In genomic region chr7:127587663-127588018, GRCh38 we compare ENCODE assay signal across 1 cellular context.
TF ChIP-seq lines count a peak whose summit lies in the region.

No MANE protein-coding gene starts in this region.

TF ChIP-seq in K562, 482 proteins besides CTCF, POLR2A, EP300 and RAD21 (continued from another document and continues in another):
- no peak for TF ChIP-seq VEZF1 (CRISPR knock-in tag; IDR thresholded peaks at IDR 0.05)
- no peak for TF ChIP-seq ZNF695 (CRISPR knock-in tag; IDR thresholded peaks at IDR 0.05)
- no peak for TF ChIP-seq ETV1 (tag; conservative IDR thresholded peaks at IDR 0.05; ENCODE audit: low read depth)
- TF ChIP-seq MTA3 (IDR thresholded peaks at IDR 0.05; ENCODE audit: borderline replicate concordance): no peak
- TF ChIP-seq ZNF445 (CRISPR knock-in tag; IDR thresholded peaks at IDR 0.05; ENCODE audit: low read depth): no peak
- TF ChIP-seq ZBTB43 (CRISPR knock-in tag; IDR thresholded peaks at IDR 0.05): 0 out of 2 replicates have a peak, but pooled peaks have one; percentile 46
- TF ChIP-seq PHB2 (IDR thresholded peaks at IDR 0.05; ENCODE audit: low read depth): no peak
- TF ChIP-seq PKNOX1 (IDR thresholded peaks at IDR 0.05): no peak
- no peak for TF ChIP-seq CREB3L1 (IDR thresholded peaks at IDR 0.05; ENCODE audit: borderline replicate concordance, low read depth)
- 0 out of 2 replicates have a peak, but pooled peaks have one; percentile 28 for TF ChIP-seq ATF6 (CRISPR knock-in tag; IDR thresholded peaks at IDR 0.05)
- 0 out of 2 replicates have a peak, but pooled peaks have one; percentile 43 for TF ChIP-seq FOXP4 (CRISPR knock-in tag; IDR thresholded peaks at IDR 0.05; ENCODE audit: borderline replicate concordance)
- TF ChIP-seq FOSL1 (tag; conservative IDR thresholded peaks at IDR 0.05): no peak
- 0 out of 2 replicates have a peak, but pooled peaks have one; percentile 28 for TF ChIP-seq KLF1 (tag; IDR thresholded peaks at IDR 0.05)
- TF ChIP-seq ZNF764 (CRISPR knock-in tag; IDR thresholded peaks at IDR 0.05; ENCODE audit: low read depth): no peak
- TF ChIP-seq PYGO2 (tag; IDR thresholded peaks at IDR 0.05): no peak
- TF ChIP-seq FOXM1 (IDR thresholded peaks at IDR 0.05; ENCODE audit: low read depth): no peak
- TF ChIP-seq FOXM1 (CRISPR knock-in tag; IDR thresholded peaks at IDR 0.05; ENCODE audit: low read depth): peak; percentile 62; the same call in 1 of the 2 replicates
- TF ChIP-seq MXD1 (CRISPR knock-in tag; IDR thresholded peaks at IDR 0.05; ENCODE audit: borderline replicate concordance, poor library complexity, severe bottlenecking): no peak
- no peak for TF ChIP-seq EP400 (IDR thresholded peaks at IDR 0.05)
- TF ChIP-seq SMAD4 (CRISPR knock-in tag; conservative IDR thresholded peaks at IDR 0.05): no peak
- TF ChIP-seq FOXP1 (CRISPR knock-in tag; IDR thresholded peaks at IDR 0.05): no peak
- TF ChIP-seq HNRNPK (IDR thresholded peaks at IDR 0.05; ENCODE audit: low read depth, low read length, poor library complexity, severe bottlenecking): no peak
- no peak for TF ChIP-seq RBM17 (IDR thresholded peaks at IDR 0.05; ENCODE audit: borderline replicate concordance, low read depth, low read length)
- no peak for TF ChIP-seq TFAM (CRISPR knock-in tag; conservative IDR thresholded peaks at IDR 0.05)
- TF ChIP-seq ZNF584 (CRISPR knock-in tag; IDR thresholded peaks at IDR 0.05; ENCODE audit: low read depth): no peak
- no peak for TF ChIP-seq ZNF253 (CRISPR knock-in tag; conservative IDR thresholded peaks at IDR 0.05)
- no peak for TF ChIP-seq ZNF23 (CRISPR knock-in tag; IDR thresholded peaks at IDR 0.05)
- no peak for TF ChIP-seq U2AF2 (optimal IDR thresholded peaks at IDR 0.05; ENCODE audit: low read depth, low read length)
- no peak for TF ChIP-seq ZZZ3 (IDR thresholded peaks at IDR 0.05)
- TF ChIP-seq NR2C2 (CRISPR knock-in tag; IDR thresholded peaks at IDR 0.05): no peak
- TF ChIP-seq NR2C2 (tag; IDR thresholded peaks at IDR 0.05): no peak
- no peak for TF ChIP-seq RBM25 (IDR thresholded peaks at IDR 0.05; ENCODE audit: low read depth, low read length, severe bottlenecking)
- no peak for TF ChIP-seq ZNF174 (CRISPR knock-in tag; IDR thresholded peaks at IDR 0.05)
- TF ChIP-seq CBFB (CRISPR knock-in tag; IDR thresholded peaks at IDR 0.05): 0 out of 2 replicates have a peak, but pooled peaks have one; percentile 77
- 0 out of 2 replicates have a peak, but pooled peaks have one; percentile 26 for TF ChIP-seq ZNF12 (CRISPR knock-in tag; IDR thresholded peaks at IDR 0.05)
- TF ChIP-seq CBFA2T2 (conservative IDR thresholded peaks at IDR 0.05): no peak
- TF ChIP-seq PHF20 (IDR thresholded peaks at IDR 0.05; ENCODE audit: partially characterized antibody): no peak
- TF ChIP-seq TCF7L2 (IDR thresholded peaks at IDR 0.05; ENCODE audit: low read depth, low read length): no peak
- TF ChIP-seq SMARCE1 (IDR thresholded peaks at IDR 0.05): no peak
- TF ChIP-seq ZNF384 (IDR thresholded peaks at IDR 0.05; ENCODE audit: low read depth, low read length): no peak
- TF ChIP-seq ZNF3 (CRISPR knock-in tag; IDR thresholded peaks at IDR 0.05): no peak
- no peak for TF ChIP-seq THAP12 (CRISPR knock-in tag; IDR thresholded peaks at IDR 0.05)
- TF ChIP-seq ETS1 (conservative IDR thresholded peaks at IDR 0.05; ENCODE audit: control insufficient read depth, low read depth, low read length): no peak
- no peak for TF ChIP-seq ZNF197 (CRISPR knock-in tag; IDR thresholded peaks at IDR 0.05; ENCODE audit: low read depth)
- 0 out of 2 replicates have a peak, but pooled peaks have one; percentile 79 for TF ChIP-seq HDGF (IDR thresholded peaks at IDR 0.05)
- no peak for TF ChIP-seq ZNF609 (CRISPR knock-in tag; IDR thresholded peaks at IDR 0.05; ENCODE audit: borderline replicate concordance)
- TF ChIP-seq ATF7 (IDR thresholded peaks at IDR 0.05): no peak
- TF ChIP-seq SREBF2 (CRISPR knock-in tag; IDR thresholded peaks at IDR 0.05): no peak
- TF ChIP-seq MAX (CRISPR knock-in tag; IDR thresholded peaks at IDR 0.05): no peak
- no peak for TF ChIP-seq GABPB2 (CRISPR knock-in tag; conservative IDR thresholded peaks at IDR 0.05)
- TF ChIP-seq NFXL1 (CRISPR knock-in tag; IDR thresholded peaks at IDR 0.05): no peak
